In genomic region chr6:136226674-136227377, GRCh38 we compare ENCODE assay signal across 8 cellular contexts. TPM values are rescaled to one million over a fixed set of nuclear protein-coding genes. Genes with fewer than 3 reads are reported as not detected.
DNase-seq lines count a peak whose midpoint lies in the region; ATAC-seq and TF ChIP-seq lines count a peak whose summit lies in the region.

No MANE protein-coding gene starts in this region.

- H3K27me3 Mint-ChIP-seq in activated naive CD4-positive, alpha-beta T cell treated with anti-CD3 and anti-CD28 coated beads, Interleukin-2, amount 10 ng/mL, durations not matched to agents 7 days and 5 days: no peaks in the 10 kb centered on the region
- H3K27me3 Mint-ChIP-seq in endodermal cell (ENCODE audit: insufficient read depth): no peaks in the 10 kb centered on the region

- CTCF ChIA-PET in activated naive CD4-positive, alpha-beta T cell treated with anti-CD3 and anti-CD28 coated beads, Interleukin-2, amount 10 ng/mL, durations not matched to agents 7 days and 5 days (lab: Charles Lee): interaction anchor here (0.6 to 2.7 kb wide), 41 partner anchors 7 to 802 kb away, joined by 3 to 40 read pairs (median 4); partner anchors contain the start of gene MTFR2
- CTCF ChIA-PET in Panc1 (lab: Charles Lee): interaction anchor here (2.3 kb wide), 1 partner anchor 691 kb away, joined by 15 read pairs; no protein-coding TSS in a partner anchor

- TF ChIP-seq CTCF in Panc1 (IDR thresholded peaks at IDR 0.05) (no peak; the same call in 1 of the 2 replicates), transverse colon (IDR thresholded peaks at IDR 0.05) (no peak), endodermal cell (conservative IDR thresholded peaks at IDR 0.05) (no peak)

- H3K36me3 ChIP-seq in Panc1 (ENCODE audit: control insufficient read depth, insufficient read depth, low read length) (no peaks in the 10 kb centered on the region), transverse colon (no peaks in the 10 kb centered on the region), endodermal cell (ENCODE audit: control insufficient read depth, insufficient read depth, low read length) (peaks cover 6% of the 10 kb centered on the region)

- H3K9me3 ChIP-seq in Panc1 (ENCODE audit: control insufficient read depth, insufficient read depth, low read depth, low read length): no peaks in the 10 kb centered on the region
- no peaks in the 10 kb centered on the region for H3K9me3 ChIP-seq in transverse colon
- no peaks in the 10 kb centered on the region for H3K9me3 ChIP-seq in endodermal cell (ENCODE audit: control insufficient read depth, low read length)

- no peaks in the 10 kb centered on the region for H3K4me1 Mint-ChIP-seq in activated naive CD4-positive, alpha-beta T cell treated with anti-CD3 and anti-CD28 coated beads, Interleukin-2, amount 10 ng/mL, durations not matched to agents 7 days and 5 days
- no peaks in the 10 kb centered on the region for H3K4me1 Mint-ChIP-seq in endodermal cell

- ATAC-seq in activated naive CD4-positive, alpha-beta T cell treated with anti-CD3 and anti-CD28 coated beads, Interleukin-2, amount 50 U/mL, for 72 hours: peak; percentile 29 to 33
- peak; percentile 72 for ATAC-seq in Panc1
- peak; percentile 43 for ATAC-seq in left ventricle myocardium superior
- no peak for ATAC-seq in HG03097 (IDR thresholded peaks at IDR 0.05; ENCODE audit: low FRiP score, unreplicated experiment)

- no peak for DNase-seq in activated naive CD4-positive, alpha-beta T cell treated with anti-CD3 and anti-CD28 coated beads, Interleukin-2, amount 50 U/mL, for 72 hours (ENCODE audit: low spot score in 2 of 2)
- DNase-seq in activated naive CD4-positive, alpha-beta T cell treated with anti-CD3 and anti-CD28 coated beads, Interleukin-2, amount 10 ng/mL, durations not matched to agents 7 days and 5 days: no peak
- DNase-seq in Panc1 (ENCODE audit: low read depth, low spot score) (no peak), left ventricle myocardium superior (no peak), transverse colon (no peak), endodermal cell (no peak)
- no peak for DNase-seq in activated CD8-positive, alpha-beta memory T cell treated with anti-CD3 and anti-CD28 coated beads, Interleukin-2, amount 50 U/mL, for 48 hours

- WGBS in transverse colon (ENCODE audit: low coverage in 1 of 2), 2 donors: 51 to 100% methylated on average over 1 to 4 of the region's 4 CpGs
- 94 to 100% methylated on average over 4 of the region's 4 CpGs for WGBS in endodermal cell (ENCODE audit: insufficient coverage in 1 of 2, insufficient read length in 1 of 2), 2 experiments

- in situ Hi-C loops in Panc1 (cut with HindIII; ENCODE audit: low pct_unique_long_range_greater_than_20kb, low sequenced_read_pairs) (no loop called here), transverse colon (cut with MboI; ENCODE audit: low pct_ligation_motif_present in 1 of 4, low pct_unique_long_range_greater_than_20kb in 1 of 4, low sequenced_read_pairs in 3 of 4) (loop anchor here in 2 of 4 donors (10.0 kb wide), 1 partner anchor 692 kb away; no protein-coding TSS in a partner anchor)

- H3K9me3 Mint-ChIP-seq in activated naive CD4-positive, alpha-beta T cell treated with anti-CD3 and anti-CD28 coated beads, Interleukin-2, amount 50 U/mL, for 72 hours: peaks cover 5% of the 10 kb centered on the region in 2 donors
- no peaks in the 10 kb centered on the region for H3K9me3 Mint-ChIP-seq in activated naive CD4-positive, alpha-beta T cell treated with anti-CD3 and anti-CD28 coated beads, Interleukin-2, amount 10 ng/mL, durations not matched to agents 7 days and 5 days
- no peaks in the 10 kb centered on the region for H3K9me3 Mint-ChIP-seq in endodermal cell

- H3K27me3 ChIP-seq in Panc1 (ENCODE audit: control insufficient read depth, insufficient read depth, low read length) (no peaks in the 10 kb centered on the region), transverse colon (no peaks in the 10 kb centered on the region), endodermal cell (ENCODE audit: control insufficient read depth, insufficient read depth, low read length, poor library complexity, severe bottlenecking) (no peaks in the 10 kb centered on the region)

- no peak overlapping the region for H3K27ac ChIP-seq in Panc1 (ENCODE audit: low read length)
- peak overlapping the region; percentile 20 to 69 (median 49) for H3K27ac ChIP-seq in transverse colon
- H3K27ac ChIP-seq in endodermal cell (ENCODE audit: low read depth, low read length): no peak overlapping the region

- no peak overlapping the region for H3K9ac ChIP-seq in endodermal cell (ENCODE audit: extremely low read depth, low read length, poor library complexity, severe bottlenecking)

- H3K4me3 ChIP-seq in Panc1 (ENCODE audit: low read depth in 2 of 2, low read length in 2 of 2) (peak overlapping the region in 1 of 2 experiments; percentile 21; a peak in 2 of 4 replicates), transverse colon (peak overlapping the region in 2 of 4 donors; percentile 10 to 47), endodermal cell (ENCODE audit: low read length) (no peak overlapping the region)

- H3K27ac Mint-ChIP-seq in activated naive CD4-positive, alpha-beta T cell treated with anti-CD3 and anti-CD28 coated beads, Interleukin-2, amount 50 U/mL, for 72 hours: peak overlapping the region in 1 of 2 donors; percentile 67
- H3K27ac Mint-ChIP-seq in activated naive CD4-positive, alpha-beta T cell treated with anti-CD3 and anti-CD28 coated beads, Interleukin-2, amount 10 ng/mL, durations not matched to agents 7 days and 5 days: no peak overlapping the region
- H3K27ac Mint-ChIP-seq in endodermal cell: no peak overlapping the region

- H3K36me3 Mint-ChIP-seq in activated naive CD4-positive, alpha-beta T cell treated with anti-CD3 and anti-CD28 coated beads, Interleukin-2, amount 50 U/mL, for 72 hours: no peaks in the 10 kb centered on the region
- peaks cover 17% of the 10 kb centered on the region for H3K36me3 Mint-ChIP-seq in activated naive CD4-positive, alpha-beta T cell treated with anti-CD3 and anti-CD28 coated beads, Interleukin-2, amount 10 ng/mL, durations not matched to agents 7 days and 5 days
- peaks cover 8% of the 10 kb centered on the region for H3K36me3 Mint-ChIP-seq in endodermal cell (ENCODE audit: low read depth)

- no TSS peak for BruUV-seq in Panc1 (replicated peaks; lab: Mats Ljungman, UMichigan)

- TF ChIP-seq EP300 in transverse colon (IDR thresholded peaks at IDR 0.05; ENCODE audit: low read depth): no peak

- H3K4me1 ChIP-seq in Panc1 (ENCODE audit: control insufficient read depth, insufficient read depth, low read length) (0 out of 2 replicates have a peak, but pooled peaks cover 3% of the 10 kb centered on the region), transverse colon (peaks cover 4 to 20% (median 9%) of the 10 kb centered on the region in 4 donors), endodermal cell (ENCODE audit: control insufficient read depth, insufficient read depth, low read length) (no peaks in the 10 kb centered on the region)

- H3K4me3 Mint-ChIP-seq in activated naive CD4-positive, alpha-beta T cell treated with anti-CD3 and anti-CD28 coated beads, Interleukin-2, amount 10 ng/mL, durations not matched to agents 7 days and 5 days: no peak overlapping the region
- H3K4me3 Mint-ChIP-seq in endodermal cell: no peak overlapping the region

- intact Hi-C loops in Panc1 (cut with micrococcal nuclease; ENCODE audit: unreplicated experiment): loop anchor here (1.0 to 10.0 kb wide), 5 partner anchors 192 to 775 kb away; no protein-coding TSS in a partner anchor
- intact Hi-C loops in left ventricle myocardium superior (cut with micrococcal nuclease): loop anchor here (5.0 kb wide), 2 partner anchors 190 to 690 kb away; no protein-coding TSS in a partner anchor
- intact Hi-C loops in transverse colon (cut with DNase I; ENCODE audit: low total_unique reads): loop anchor here (10.0 kb wide), 2 partner anchors 692 to 722 kb away; no protein-coding TSS in a partner anchor

- POLR2A ChIA-PET in Panc1 (lab: Charles Lee): no interaction called here

- TF ChIP-seq POLR2A in transverse colon (IDR thresholded peaks at IDR 0.05): no peak

RNA-seq across cellular contexts. Expression of gene MTFR2, which starts 23.3 kb away (rescaled TPM):
- total RNA-seq in activated naive CD4-positive, alpha-beta T cell treated with anti-CD3 and anti-CD28 coated beads, Interleukin-2, amount 50 U/mL, for 72 hours: 10 to 100 TPM; 25.9 to 32.0 TPM
- total RNA-seq in Panc1 (2021; ENCODE audit: unreplicated experiment): 12.8 TPM
- polyA plus RNA-seq in Panc1 (2012; ENCODE audit: insufficient read length): 4.2 TPM
- total RNA-seq in left ventricle myocardium superior: 0.25 TPM
- 1 to 10 TPM in 2 of 4 donors, under 1 TPM in 1, not detected in 1; 0.68 to 5.8 (median 1.4) TPM for total RNA-seq in transverse colon
- total RNA-seq in endodermal cell: 1 to 10 TPM; 4.0 to 6.3 TPM
- polyA plus RNA-seq in endodermal cell (2013, experiment 1 of 2): 8.2 TPM
- 8.4 TPM for polyA plus RNA-seq in endodermal cell (2013, experiment 2 of 2)

Comparison
In these comparisons a context has a peak if more than half of its experiments do, and no peak if none do; other contexts are left out.
1. H3K27ac ChIP-seq: peak in transverse colon (4 of 4); none in Panc1 (single experiment) and endodermal cell (single experiment).